ENCODE assay signal across 21 cellular contexts in the genomic region with DNA sequence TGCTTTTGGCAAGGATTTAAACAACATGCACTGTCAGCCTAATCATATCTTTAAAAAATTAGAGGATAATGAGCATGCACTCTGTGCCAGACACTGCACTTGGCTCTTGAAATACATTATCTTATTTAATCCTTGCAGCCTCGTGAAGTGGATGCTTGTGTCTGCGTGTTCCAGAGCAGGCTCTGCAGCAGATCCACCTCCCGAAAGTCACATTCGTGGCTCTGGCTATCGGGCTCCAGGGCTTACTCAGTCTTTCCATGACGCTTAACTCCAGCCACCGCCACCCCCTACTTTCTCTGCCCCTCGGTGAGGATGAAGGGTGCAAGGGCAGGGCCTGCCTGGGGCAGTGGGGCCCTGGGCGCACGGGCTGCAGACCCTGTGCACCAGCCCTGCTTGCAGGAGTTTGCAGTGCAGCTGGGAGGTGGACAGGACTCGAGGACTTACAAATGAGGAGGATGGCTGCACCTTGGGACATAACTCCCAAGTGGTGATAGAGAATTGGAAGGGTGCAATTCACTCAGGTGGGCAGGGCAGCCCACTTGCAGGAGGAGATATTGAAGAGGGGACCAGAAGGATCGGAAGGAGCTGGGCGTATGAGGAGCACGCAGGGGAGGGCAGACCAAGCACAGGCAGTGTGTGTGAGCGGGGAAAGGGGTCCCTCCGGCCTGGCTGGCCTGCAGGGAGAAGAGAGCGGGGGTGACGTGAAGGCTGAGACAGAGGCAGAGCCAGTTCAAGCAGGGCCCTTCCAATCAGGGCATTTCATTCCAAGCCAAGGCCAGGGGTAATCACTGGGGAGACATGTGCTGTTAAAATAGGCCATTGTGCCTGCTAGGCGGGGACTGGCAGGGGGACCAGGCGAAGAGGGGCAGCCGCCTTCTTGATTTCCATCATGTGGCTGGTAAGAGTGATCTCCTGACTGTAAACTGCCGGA.
A peak's percentile ranks its signal among the peaks of the same experiment; 100 is the strongest.
DNase-seq lines count a peak whose midpoint lies in the region; ATAC-seq, FAIRE-seq and TF ChIP-seq lines count a peak whose summit lies in the region.
"Had no signal": no experiment of that assay in that cellular context is flagged by ENCODE, and none has a peak within 500 bp of the region (broad histone marks: within the 10 kb centered on the region; RNA-seq: fewer than 3 reads in every experiment).

No MANE protein-coding gene starts in this region.

- no peaks in the 10 kb centered on the region for H3K27me3 Mint-ChIP-seq in mesothelial cell of epicardium (ENCODE audit: low read depth)
- peaks cover 14% of the 10 kb centered on the region for H3K27me3 Mint-ChIP-seq in activated T-helper 17 cell treated with anti-CD3 and anti-CD28 coated beads, Interleukin-2, amount 50 U/mL, for 72 hours
- H3K27me3 Mint-ChIP-seq: activated CD4-positive, alpha-beta memory T cell treated with anti-CD3 and anti-CD28 coated beads for 36 hours had no signal

- no peaks in the 10 kb centered on the region for H3K36me3 Mint-ChIP-seq in mesothelial cell of epicardium
- no peaks in the 10 kb centered on the region for H3K36me3 Mint-ChIP-seq in activated T-helper 17 cell treated with anti-CD3 and anti-CD28 coated beads, Interleukin-2, amount 50 U/mL, for 72 hours (ENCODE audit: low read depth)
- H3K36me3 Mint-ChIP-seq: activated CD4-positive, alpha-beta memory T cell treated with anti-CD3 and anti-CD28 coated beads for 36 hours; activated naive CD8-positive, alpha-beta T cell treated with anti-CD3 and anti-CD28 coated beads for 36 hours; memory B cell; natural killer cell had no signal

- H3K36me3 ChIP-seq in endothelial cell of umbilical vein (ENCODE audit: control insufficient read depth in 2 of 2, extremely low read depth in 1 of 2, insufficient read depth in 2 of 2, low read length in 2 of 2) (no peaks in the 10 kb centered on the region), suprapubic skin (no peaks in the 10 kb centered on the region)
- H3K36me3 ChIP-seq: WERI-Rb-1 had no signal

- H3K9me3 ChIP-seq in endothelial cell of umbilical vein (replicated peaks; ENCODE audit: control insufficient read depth, insufficient read depth, low read length) (no peaks in the 10 kb centered on the region), suprapubic skin (no peaks in the 10 kb centered on the region)

- H4K20me1 ChIP-seq in endothelial cell of umbilical vein (replicated peaks; ENCODE audit: control insufficient read depth, extremely low read depth, insufficient read depth, low read length): no peaks in the 10 kb centered on the region

- no peak for ATAC-seq in HG03520 (IDR thresholded peaks at IDR 0.05; ENCODE audit: unreplicated experiment)
- ATAC-seq in activated T-helper 17 cell treated with anti-CD3 and anti-CD28 coated beads, Interleukin-2, amount 50 U/mL, for 72 hours (replicated peaks): no peak
- ATAC-seq: GM12878; natural killer cell; stimulated activated naive CD8-positive, alpha-beta T cell treated with anti-CD3 and anti-CD28 coated beads, Interleukin-15, Interleukin-2, amounts not matched to agents 100 U/mL and 50 U/mL, for 24 hours; T-helper 17 cell had no signal

- CTCF ChIA-PET in endothelial cell of umbilical vein (lab: Charles Lee): interaction anchor here (1.2 kb wide), 1 partner anchor 11 kb away, joined by 3 read pairs; no protein-coding TSS in a partner anchor

- peaks cover 48% of the 10 kb centered on the region for H3K4me1 Mint-ChIP-seq in mesothelial cell of epicardium
- H3K4me1 Mint-ChIP-seq in activated T-helper 17 cell treated with anti-CD3 and anti-CD28 coated beads, Interleukin-2, amount 50 U/mL, for 72 hours: no peaks in the 10 kb centered on the region
- H3K4me1 Mint-ChIP-seq: B cell, memory B cell had no signal

- H3K4me3 ChIP-seq in endothelial cell of umbilical vein (replicated peaks in 1 of 3; ENCODE audit: insufficient read depth in 1 of 3, low read depth in 1 of 3, low read length in 3 of 3): no peak overlapping the region
- H3K4me3 ChIP-seq in suprapubic skin: no peak overlapping the region
- H3K4me3 ChIP-seq: GM12878 had no signal

- no peaks in the 10 kb centered on the region for H3K4me1 ChIP-seq in endothelial cell of umbilical vein (ENCODE audit: control insufficient read depth, extremely low read depth, insufficient read depth, low read length)
- peaks cover 7% of the 10 kb centered on the region for H3K4me1 ChIP-seq in suprapubic skin

- no peak for TF ChIP-seq EP300 in suprapubic skin (IDR thresholded peaks at IDR 0.05)

- POLR2A ChIA-PET in endothelial cell of umbilical vein (lab: Charles Lee): no interaction called here

- TF ChIP-seq POLR2A in endothelial cell of umbilical vein (IDR thresholded peaks at IDR 0.05; ENCODE audit: low read depth, low read length): no peak
- no peak for TF ChIP-seq POLR2A in suprapubic skin (IDR thresholded peaks at IDR 0.05)

- H2AFZ ChIP-seq in endothelial cell of umbilical vein (ENCODE audit: low read depth, low read length): no peak overlapping the region

- H3K4me3 Mint-ChIP-seq in mesothelial cell of epicardium: no peak overlapping the region
- no peak overlapping the region for H3K4me3 Mint-ChIP-seq in activated T-helper 17 cell treated with anti-CD3 and anti-CD28 coated beads, Interleukin-2, amount 50 U/mL, for 72 hours
- H3K4me3 Mint-ChIP-seq: activated CD4-positive, alpha-beta memory T cell treated with anti-CD3 and anti-CD28 coated beads for 36 hours; activated naive CD8-positive, alpha-beta T cell treated with anti-CD3 and anti-CD28 coated beads for 36 hours; B cell; memory B cell; natural killer cell; T-helper 17 cell had no signal

- dilution Hi-C loops in endothelial cell of umbilical vein (cut with MboI; ENCODE audit: extremely low pct_ligation_motif_present, low sequenced_read_pairs): no loop called here

- H3K9ac ChIP-seq in endothelial cell of umbilical vein (replicated peaks; ENCODE audit: extremely low read depth, insufficient read depth, low read length): no peak overlapping the region

- no TSS peak for BruUV-seq in endothelial cell of umbilical vein (replicated peaks; lab: Mats Ljungman, UMichigan)

- FAIRE-seq in endothelial cell of umbilical vein (lab: Jason Lieb, UNC): no peak
- FAIRE-seq: GM12878 had no signal

- WGBS in suprapubic skin: 76% methylated on average over 20 of the region's 22 CpGs

- H3K27ac ChIP-seq in endothelial cell of umbilical vein (ENCODE audit: insufficient read depth, low read depth, low read length) (no peak overlapping the region), suprapubic skin (no peak overlapping the region)
- H3K27ac ChIP-seq: WERI-Rb-1 had no signal

- H3K27ac Mint-ChIP-seq in mesothelial cell of epicardium: peak overlapping the region; percentile 72
- no peak overlapping the region for H3K27ac Mint-ChIP-seq in activated T-helper 17 cell treated with anti-CD3 and anti-CD28 coated beads, Interleukin-2, amount 50 U/mL, for 72 hours
- H3K27ac Mint-ChIP-seq: activated CD4-positive, alpha-beta memory T cell treated with anti-CD3 and anti-CD28 coated beads for 36 hours; activated naive CD8-positive, alpha-beta T cell treated with anti-CD3 and anti-CD28 coated beads for 36 hours; B cell; memory B cell; natural killer cell; T-helper 17 cell had no signal

- peak; percentile 38 for DNase-seq in NCI-H524 treated with DMSO at 0.1 percent for 48 hours (lab: John Stamatoyannopoulos, UW)
- peak; percentile 7 for DNase-seq in endothelial cell of umbilical vein (ENCODE audit: low read depth, low spot score)
- peak in 1 of 2 experiments; percentile 56 for DNase-seq in mesothelial cell of epicardium (ENCODE audit: low spot score in 2 of 2, unreplicated experiment in 2 of 2)
- peak; percentile 50 to 74 for DNase-seq in suprapubic skin (ENCODE audit: low spot score in 2 of 2)
- DNase-seq in NCI-H2107 treated with DMSO at 0.1 percent for 48 hours (lab: John Stamatoyannopoulos, UW; ENCODE audit: unreplicated experiment): no peak
- DNase-seq: activated CD4-positive, alpha-beta memory T cell treated with anti-CD3 and anti-CD28 coated beads for 36 hours; activated naive CD8-positive, alpha-beta T cell treated with anti-CD3 and anti-CD28 coated beads for 36 hours; Calu3; GF-D8; natural killer cell; NCI-H1930; retina; SHP77 treated with DMSO at 0.1 percent for 48 hours; stimulated activated naive CD8-positive, alpha-beta T cell treated with anti-CD3 and anti-CD28 coated beads, Interleukin-15, Interleukin-2, amounts not matched to agents 100 U/mL and 50 U/mL, for 24 hours; T-helper 17 cell; WERI-Rb-1 had no signal

- no peaks in the 10 kb centered on the region for H3K79me2 ChIP-seq in endothelial cell of umbilical vein (ENCODE audit: control insufficient read depth, insufficient read depth, low read length)

- no peak overlapping the region for H3K4me2 ChIP-seq in endothelial cell of umbilical vein (ENCODE audit: insufficient read depth, low read length)

- no peaks in the 10 kb centered on the region for H3K27me3 ChIP-seq in endothelial cell of umbilical vein (ENCODE audit: control insufficient read depth in 2 of 2, insufficient read depth in 2 of 2, low read length in 2 of 2)
- H3K27me3 ChIP-seq in suprapubic skin: no peaks in the 10 kb centered on the region

- TF ChIP-seq CTCF in endothelial cell of umbilical vein (IDR thresholded peaks at IDR 0.05; ENCODE audit: extremely low read depth in 1 of 2, insufficient read depth in 1 of 2, low read depth in 1 of 2, low read length in 2 of 2) (no peak), mesothelial cell of epicardium (IDR thresholded peaks at IDR 0.05; ENCODE audit: unreplicated experiment) (no peak), suprapubic skin (IDR thresholded peaks at IDR 0.05) (no peak)

- H3K9me3 Mint-ChIP-seq in mesothelial cell of epicardium: no peaks in the 10 kb centered on the region
- no peaks in the 10 kb centered on the region for H3K9me3 Mint-ChIP-seq in activated T-helper 17 cell treated with anti-CD3 and anti-CD28 coated beads, Interleukin-2, amount 50 U/mL, for 72 hours
- H3K9me3 Mint-ChIP-seq: activated CD4-positive, alpha-beta memory T cell treated with anti-CD3 and anti-CD28 coated beads for 36 hours; activated naive CD8-positive, alpha-beta T cell treated with anti-CD3 and anti-CD28 coated beads for 36 hours; memory B cell; natural killer cell had no signal

- intact Hi-C loops in endothelial cell of umbilical vein (cut with micrococcal nuclease): no loop called here

- no peaks in the 10 kb centered on the region for H3K9me1 ChIP-seq in endothelial cell of umbilical vein (replicated peaks; ENCODE audit: control insufficient read depth, extremely low read depth, insufficient read depth, low read length)

TF ChIP-seq in endothelial cell of umbilical vein, 7 proteins besides CTCF, POLR2A, EP300 and RAD21:
- TF ChIP-seq POLR2AphosphoS5 (IDR thresholded peaks at IDR 0.05; ENCODE audit: insufficient read depth, low read depth, low read length) (no peak), FOS (IDR thresholded peaks at IDR 0.05; ENCODE audit: borderline replicate concordance, insufficient read depth, low read length) (no peak), MYC (IDR thresholded peaks at IDR 0.05; ENCODE audit: low read depth, low read length) (no peak)
